1 cellular context compared by ENCODE assay signal in the genomic region with DNA sequence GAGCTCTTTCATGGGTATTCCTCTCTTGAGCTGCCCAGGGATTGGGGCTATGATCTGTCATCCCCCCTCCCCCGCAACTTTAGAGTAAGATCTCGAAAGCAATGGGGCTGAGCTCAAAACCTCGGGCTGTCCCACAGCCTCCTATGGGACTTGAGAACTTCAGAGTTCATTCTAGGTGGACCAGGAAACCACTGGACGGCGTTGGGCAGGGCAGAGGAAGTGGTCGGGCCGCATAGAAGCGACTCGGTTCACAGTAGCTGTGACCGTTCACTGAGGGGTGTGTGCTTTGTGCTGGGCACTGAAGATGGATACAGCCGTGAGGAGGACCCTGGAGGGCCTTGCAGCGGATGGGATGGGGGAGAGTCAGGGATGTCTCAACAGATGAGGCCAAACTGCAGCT.
TF ChIP-seq lines count a peak whose summit lies in the region.

No MANE protein-coding gene starts in this region.

TF ChIP-seq in GM23338, 12 proteins besides CTCF, POLR2A, EP300 and RAD21 (continued from another document):
- TF ChIP-seq, protein P1, sequence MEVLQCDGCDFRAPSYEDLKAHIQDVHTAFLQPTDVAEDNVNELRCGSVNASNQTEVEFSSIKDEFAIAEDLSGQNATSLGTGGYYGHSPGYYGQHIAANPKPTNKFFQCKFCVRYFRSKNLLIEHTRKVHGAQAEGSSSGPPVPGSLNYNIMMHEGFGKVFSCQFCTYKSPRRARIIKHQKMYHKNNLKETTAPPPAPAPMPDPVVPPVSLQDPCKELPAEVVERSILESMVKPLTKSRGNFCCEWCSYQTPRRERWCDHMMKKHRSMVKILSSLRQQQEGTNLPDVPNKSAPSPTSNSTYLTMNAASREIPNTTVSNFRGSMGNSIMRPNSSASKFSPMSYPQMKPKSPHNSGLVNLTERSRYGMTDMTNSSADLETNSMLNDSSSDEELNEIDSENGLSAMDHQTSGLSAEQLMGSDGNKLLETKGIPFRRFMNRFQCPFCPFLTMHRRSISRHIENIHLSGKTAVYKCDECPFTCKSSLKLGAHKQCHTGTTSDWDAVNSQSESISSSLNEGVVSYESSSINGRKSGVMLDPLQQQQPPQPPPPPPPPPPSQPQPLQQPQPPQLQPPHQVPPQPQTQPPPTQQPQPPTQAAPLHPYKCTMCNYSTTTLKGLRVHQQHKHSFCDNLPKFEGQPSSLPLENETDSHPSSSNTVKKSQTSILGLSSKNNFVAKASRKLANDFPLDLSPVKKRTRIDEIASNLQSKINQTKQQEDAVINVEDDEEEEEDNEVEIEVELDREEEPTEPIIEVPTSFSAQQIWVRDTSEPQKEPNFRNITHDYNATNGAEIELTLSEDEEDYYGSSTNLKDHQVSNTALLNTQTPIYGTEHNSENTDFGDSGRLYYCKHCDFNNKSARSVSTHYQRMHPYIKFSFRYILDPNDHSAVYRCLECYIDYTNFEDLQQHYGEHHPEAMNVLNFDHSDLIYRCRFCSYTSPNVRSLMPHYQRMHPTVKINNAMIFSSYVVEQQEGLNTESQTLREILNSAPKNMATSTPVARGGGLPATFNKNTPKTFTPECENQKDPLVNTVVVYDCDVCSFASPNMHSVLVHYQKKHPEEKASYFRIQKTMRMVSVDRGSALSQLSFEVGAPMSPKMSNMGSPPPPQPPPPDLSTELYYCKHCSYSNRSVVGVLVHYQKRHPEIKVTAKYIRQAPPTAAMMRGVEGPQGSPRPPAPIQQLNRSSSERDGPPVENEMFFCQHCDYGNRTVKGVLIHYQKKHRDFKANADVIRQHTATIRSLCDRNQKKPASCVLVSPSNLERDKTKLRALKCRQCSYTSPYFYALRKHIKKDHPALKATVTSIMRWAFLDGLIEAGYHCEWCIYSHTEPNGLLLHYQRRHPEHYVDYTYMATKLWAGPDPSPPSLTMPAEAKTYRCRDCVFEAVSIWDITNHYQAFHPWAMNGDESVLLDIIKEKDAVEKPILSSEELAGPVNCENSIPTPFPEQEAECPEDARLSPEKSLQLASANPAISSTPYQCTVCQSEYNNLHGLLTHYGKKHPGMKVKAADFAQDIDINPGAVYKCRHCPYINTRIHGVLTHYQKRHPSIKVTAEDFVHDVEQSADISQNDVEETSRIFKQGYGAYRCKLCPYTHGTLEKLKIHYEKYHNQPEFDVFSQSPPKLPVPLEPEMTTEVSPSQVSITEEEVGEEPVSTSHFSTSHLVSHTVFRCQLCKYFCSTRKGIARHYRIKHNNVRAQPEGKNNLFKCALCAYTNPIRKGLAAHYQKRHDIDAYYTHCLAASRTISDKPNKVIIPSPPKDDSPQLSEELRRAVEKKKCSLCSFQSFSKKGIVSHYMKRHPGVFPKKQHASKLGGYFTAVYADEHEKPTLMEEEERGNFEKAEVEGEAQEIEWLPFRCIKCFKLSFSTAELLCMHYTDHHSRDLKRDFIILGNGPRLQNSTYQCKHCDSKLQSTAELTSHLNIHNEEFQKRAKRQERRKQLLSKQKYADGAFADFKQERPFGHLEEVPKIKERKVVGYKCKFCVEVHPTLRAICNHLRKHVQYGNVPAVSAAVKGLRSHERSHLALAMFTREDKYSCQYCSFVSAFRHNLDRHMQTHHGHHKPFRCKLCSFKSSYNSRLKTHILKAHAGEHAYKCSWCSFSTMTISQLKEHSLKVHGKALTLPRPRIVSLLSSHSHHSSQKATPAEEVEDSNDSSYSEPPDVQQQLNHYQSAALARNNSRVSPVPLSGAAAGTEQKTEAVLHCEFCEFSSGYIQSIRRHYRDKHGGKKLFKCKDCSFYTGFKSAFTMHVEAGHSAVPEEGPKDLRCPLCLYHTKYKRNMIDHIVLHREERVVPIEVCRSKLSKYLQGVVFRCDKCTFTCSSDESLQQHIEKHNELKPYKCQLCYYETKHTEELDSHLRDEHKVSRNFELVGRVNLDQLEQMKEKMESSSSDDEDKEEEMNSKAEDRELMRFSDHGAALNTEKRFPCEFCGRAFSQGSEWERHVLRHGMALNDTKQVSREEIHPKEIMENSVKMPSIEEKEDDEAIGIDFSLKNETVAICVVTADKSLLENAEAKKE (CRISPR knock-in tag; IDR thresholded peaks at IDR 0.05): no peak
- TF ChIP-seq EZH2 (IDR thresholded peaks at IDR 0.05; ENCODE audit: low read depth, unreplicated experiment) (no peak), EZH2phosphoT487 (IDR thresholded peaks at IDR 0.05; ENCODE audit: unreplicated experiment) (no peak), POLR2AphosphoS5 (IDR thresholded peaks at IDR 0.05; ENCODE audit: low read depth) (no peak), JUNB (IDR thresholded peaks at IDR 0.05; ENCODE audit: unreplicated experiment) (no peak), CREB1 (CRISPR knock-in tag; IDR thresholded peaks at IDR 0.05; ENCODE audit: low read depth) (no peak), ZNF331 (CRISPR knock-in tag; IDR thresholded peaks at IDR 0.05; ENCODE audit: low read depth) (no peak)
- TF ChIP-seq, protein P2, sequence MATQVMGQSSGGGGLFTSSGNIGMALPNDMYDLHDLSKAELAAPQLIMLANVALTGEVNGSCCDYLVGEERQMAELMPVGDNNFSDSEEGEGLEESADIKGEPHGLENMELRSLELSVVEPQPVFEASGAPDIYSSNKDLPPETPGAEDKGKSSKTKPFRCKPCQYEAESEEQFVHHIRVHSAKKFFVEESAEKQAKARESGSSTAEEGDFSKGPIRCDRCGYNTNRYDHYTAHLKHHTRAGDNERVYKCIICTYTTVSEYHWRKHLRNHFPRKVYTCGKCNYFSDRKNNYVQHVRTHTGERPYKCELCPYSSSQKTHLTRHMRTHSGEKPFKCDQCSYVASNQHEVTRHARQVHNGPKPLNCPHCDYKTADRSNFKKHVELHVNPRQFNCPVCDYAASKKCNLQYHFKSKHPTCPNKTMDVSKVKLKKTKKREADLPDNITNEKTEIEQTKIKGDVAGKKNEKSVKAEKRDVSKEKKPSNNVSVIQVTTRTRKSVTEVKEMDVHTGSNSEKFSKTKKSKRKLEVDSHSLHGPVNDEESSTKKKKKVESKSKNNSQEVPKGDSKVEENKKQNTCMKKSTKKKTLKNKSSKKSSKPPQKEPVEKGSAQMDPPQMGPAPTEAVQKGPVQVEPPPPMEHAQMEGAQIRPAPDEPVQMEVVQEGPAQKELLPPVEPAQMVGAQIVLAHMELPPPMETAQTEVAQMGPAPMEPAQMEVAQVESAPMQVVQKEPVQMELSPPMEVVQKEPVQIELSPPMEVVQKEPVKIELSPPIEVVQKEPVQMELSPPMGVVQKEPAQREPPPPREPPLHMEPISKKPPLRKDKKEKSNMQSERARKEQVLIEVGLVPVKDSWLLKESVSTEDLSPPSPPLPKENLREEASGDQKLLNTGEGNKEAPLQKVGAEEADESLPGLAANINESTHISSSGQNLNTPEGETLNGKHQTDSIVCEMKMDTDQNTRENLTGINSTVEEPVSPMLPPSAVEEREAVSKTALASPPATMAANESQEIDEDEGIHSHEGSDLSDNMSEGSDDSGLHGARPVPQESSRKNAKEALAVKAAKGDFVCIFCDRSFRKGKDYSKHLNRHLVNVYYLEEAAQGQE (IDR thresholded peaks at IDR 0.05; ENCODE audit: unreplicated experiment): no peak
